1 cellular context compared by ENCODE assay signal in genomic region chr2:70477473-70477872, GRCh38.
TF ChIP-seq lines count a peak whose summit lies in the region.

No MANE protein-coding gene starts in this region.

TF ChIP-seq in H1, 55 proteins besides CTCF, POLR2A, EP300 and RAD21:
- TF ChIP-seq RBBP5 (IDR thresholded peaks at IDR 0.05; ENCODE audit: borderline replicate concordance, low read depth, low read length) (no peak), SIN3A (conservative IDR thresholded peaks at IDR 0.05 in 1 of 2, IDR thresholded peaks at IDR 0.05 in 1 of 2; ENCODE audit: low read depth in 1 of 2, low read length in 2 of 2) (no peak), POU5F1 (IDR thresholded peaks at IDR 0.05; ENCODE audit: low read depth, low read length) (no peak), TAF1 (IDR thresholded peaks at IDR 0.05; ENCODE audit: low read depth, low read length) (0 out of 2 replicates have a peak, but pooled peaks have one; percentile 39), TEAD4 (IDR thresholded peaks at IDR 0.05; ENCODE audit: low read depth, low read length) (no peak), SRF (IDR thresholded peaks at IDR 0.05; ENCODE audit: low read depth, low read length) (no peak), GTF2F1 (IDR thresholded peaks at IDR 0.05; ENCODE audit: borderline replicate concordance, low read depth, low read length) (no peak), NRF1 (IDR thresholded peaks at IDR 0.05; ENCODE audit: low read depth, low read length) (no peak), KDM5A (IDR thresholded peaks at IDR 0.05; ENCODE audit: low read length) (no peak), BCL11A (IDR thresholded peaks at IDR 0.05; ENCODE audit: low read depth in 2 of 2, low read length in 2 of 2) (no peak), E2F6 (IDR thresholded peaks at IDR 0.05) (peak; percentile 60; the same call in 1 of the 2 replicates), MAFK (IDR thresholded peaks at IDR 0.05; ENCODE audit: low read depth, low read length) (no peak), USF2 (IDR thresholded peaks at IDR 0.05; ENCODE audit: low read length) (peak; percentile 87), RXRA (IDR thresholded peaks at IDR 0.05; ENCODE audit: insufficient read depth, low read depth, low read length) (no peak), SIX5 (IDR thresholded peaks at IDR 0.05; ENCODE audit: low read depth, low read length) (peak; percentile 77), KDM1A (IDR thresholded peaks at IDR 0.05; ENCODE audit: borderline replicate concordance, low read length) (no peak), NANOG (IDR thresholded peaks at IDR 0.05; ENCODE audit: insufficient read depth, low read depth, low read length, poor library complexity, severe bottlenecking) (no peak), GABPA (IDR thresholded peaks at IDR 0.05; ENCODE audit: borderline replicate concordance, insufficient read depth, low read length) (no peak), MAX (IDR thresholded peaks at IDR 0.05) (peak; percentile 64), ATF3 (IDR thresholded peaks at IDR 0.05; ENCODE audit: insufficient read depth, low read depth, low read length) (peak; percentile 66; the same call in 1 of the 2 replicates), TCF12 (IDR thresholded peaks at IDR 0.05; ENCODE audit: low read depth, low read length) (0 out of 2 replicates have a peak, but pooled peaks have one; percentile 22), JUN (IDR thresholded peaks at IDR 0.05; ENCODE audit: low read depth, low read length) (no peak), BRCA1 (IDR thresholded peaks at IDR 0.05; ENCODE audit: low read depth, low read length) (no peak), FOSL1 (IDR thresholded peaks at IDR 0.05; ENCODE audit: insufficient read depth, low read depth, low read length) (no peak)
